18 cellular contexts compared by ENCODE assay signal in genomic region chr9:14071484-14071883, GRCh38.
"Had no signal": no experiment of that assay in that cellular context is flagged by ENCODE, and none has a peak within 500 bp of the region (broad histone marks: within the 10 kb centered on the region; RNA-seq: fewer than 3 reads in every experiment).

No MANE protein-coding gene starts in this region.

- H3K9me3 ChIP-seq: ascending aorta, colonic mucosa, esophagus squamous epithelium, stomach, testis, upper lobe of right lung had no signal

- H3K36me3 ChIP-seq: ascending aorta, cardiac muscle cell, colonic mucosa, esophagus squamous epithelium, stomach, upper lobe of right lung had no signal

- H3K27ac ChIP-seq: ascending aorta, cardiac muscle cell, colonic mucosa, esophagus squamous epithelium, stomach, testis, upper lobe of right lung had no signal

- H3K4me1 ChIP-seq: ascending aorta, colonic mucosa, esophagus squamous epithelium, stomach, testis, upper lobe of right lung had no signal

- ATAC-seq: activated naive CD8-positive, alpha-beta T cell treated with anti-CD3 and anti-CD28 coated beads, Interleukin-2, amount 50 U/mL, for 24 hours; T-cell; upper lobe of right lung had no signal

- H3K27me3 ChIP-seq: ascending aorta, cardiac muscle cell, colonic mucosa, esophagus squamous epithelium, stomach, testis, upper lobe of right lung had no signal

- H3K4me3 ChIP-seq: ascending aorta, cardiac muscle cell, colonic mucosa, esophagus squamous epithelium, stomach, testis, upper lobe of right lung had no signal

- DNase-seq: activated CD4-positive, alpha-beta T cell treated with anti-CD3 and anti-CD28 coated beads for 1 hour; activated CD4-positive, alpha-beta T cell treated with anti-CD3 and anti-CD28 coated beads, Interleukin-2, amount 50 U/mL, for 4 hours; activated naive CD4-positive, alpha-beta T cell treated with anti-CD3 and anti-CD28 coated beads for 36 hours; activated naive CD8-positive, alpha-beta T cell treated with anti-CD3 and anti-CD28 coated beads, Interleukin-2, amount 50 U/mL, for 24 hours; colonic mucosa; esophagus squamous epithelium; hypothalamus; kidney glomerular epithelial cell; mesenchymal stem cell; stimulated activated CD4-positive, alpha-beta T cell treated with anti-CD3 and anti-CD28 coated beads, Interleukin-12 subunit alpha, Interleukin-12 subunit beta, amount 100 ng/mL, for 4 hours; stimulated activated CD4-positive, alpha-beta T cell treated with anti-CD3 and anti-CD28 coated beads, Interleukin-2, amount 100 ng/mL, for 24 hours; stomach; T-cell; T1000; testis; upper lobe of right lung had no signal
